13 cellular contexts compared by ENCODE assay signal in the genomic region with DNA sequence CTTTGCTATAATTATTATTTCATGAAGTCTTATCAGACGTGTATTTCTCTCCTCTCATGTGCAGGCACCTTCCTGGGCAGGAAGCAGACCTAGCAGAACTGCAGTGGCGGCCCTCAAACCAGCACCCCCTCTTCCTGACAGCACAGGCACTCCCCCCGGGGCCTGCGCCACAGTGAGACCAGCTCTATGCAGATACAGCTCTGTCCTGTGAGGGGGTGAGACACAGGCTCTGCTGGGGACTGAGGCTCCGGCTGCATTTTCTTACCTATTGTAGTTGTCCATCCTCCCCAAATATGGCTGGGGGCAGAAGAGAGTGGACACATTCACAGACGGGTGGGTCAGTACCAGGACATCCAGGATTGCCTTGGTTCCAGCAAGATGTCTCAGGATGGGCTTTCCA. TPM values are rescaled to one million over a fixed set of nuclear protein-coding genes. Genes with fewer than 3 reads are reported as not detected.
A peak's percentile ranks its signal among the peaks of the same experiment; 100 is the strongest.
DNase-seq lines count a peak whose midpoint lies in the region; ATAC-seq, FAIRE-seq and TF ChIP-seq lines count a peak whose summit lies in the region.
"Had no signal": no experiment of that assay in that cellular context is flagged by ENCODE, and none has a peak within 500 bp of the region (broad histone marks: within the 10 kb centered on the region; RNA-seq: fewer than 3 reads in every experiment).

No MANE protein-coding gene starts in this region.

- TF ChIP-seq EP300 in HepG2 (IDR thresholded peaks at IDR 0.05; ENCODE audit: low read depth in 2 of 2, low read length in 2 of 2) (no peak), HepG2 (CRISPR knock-in tag; IDR thresholded peaks at IDR 0.05; ENCODE audit: borderline replicate concordance) (no peak)

- H3K4me1 Mint-ChIP-seq in activated T-helper 1 cell treated with anti-CD3 and anti-CD28 coated beads, Interleukin-12 subunit alpha, Interleukin-12 subunit beta, Interleukin-2, Interleukin-4 antibody, amounts not matched to agents 30 ng/mL and 10 ng/mL and 1 ng/mL, durations not matched to agents 14 hours and 24 hours and 36 hours (ENCODE audit: low read depth): peaks cover 66% of the 10 kb centered on the region

- CTCF ChIA-PET in HepG2 (lab: Yijun Ruan, JAX; ENCODE audit: low intra/inter-chr PET ratio, low total read pairs): no interaction called here

- H3K27me3 ChIP-seq in liver (ENCODE audit: control insufficient read depth in 4 of 4, insufficient read depth in 4 of 4, low read length in 3 of 4) (no peaks in the 10 kb centered on the region), HepG2 (ENCODE audit: control insufficient read depth in 1 of 2, insufficient read depth in 2 of 2, low read length in 2 of 2) (no peaks in the 10 kb centered on the region), lung (ENCODE audit: control insufficient read depth, insufficient read depth) (no peaks in the 10 kb centered on the region), upper lobe of right lung (no peaks in the 10 kb centered on the region)
- H3K27me3 ChIP-seq: neutrophil, SJCRH30 had no signal

- H3K4me3 ChIP-seq in liver (ENCODE audit: low read depth in 1 of 3, low read length in 3 of 3) (peak overlapping the region in 2 of 3 donors; percentile 30 to 88), HepG2 (replicated peaks in 1 of 3; ENCODE audit: insufficient read depth in 1 of 3, low read depth in 2 of 3, low read length in 3 of 3) (no peak overlapping the region), lung (no peak overlapping the region), upper lobe of right lung (peak overlapping the region; percentile 83)
- H3K4me3 ChIP-seq: SJCRH30 had no signal

- H3K36me3 Mint-ChIP-seq in activated T-helper 1 cell treated with anti-CD3 and anti-CD28 coated beads, Interleukin-12 subunit alpha, Interleukin-12 subunit beta, Interleukin-2, Interleukin-4 antibody, amounts not matched to agents 30 ng/mL and 10 ng/mL and 1 ng/mL, durations not matched to agents 14 hours and 24 hours and 36 hours (ENCODE audit: low read depth): peaks cover 88% of the 10 kb centered on the region

- WGBS in liver: 64% methylated on average over 6 of the region's 6 CpGs
- WGBS in HepG2 (ENCODE audit: low lambda C conversion rate): 88% methylated on average over 6 of the region's 6 CpGs
- WGBS in lung, 2 donors: 38 to 59% methylated on average over 6 of the region's 6 CpGs

- H3K9ac ChIP-seq in liver (ENCODE audit: low read depth in 1 of 2, low read length in 2 of 2) (peak overlapping the region in 1 of 2 donors; percentile 34), HepG2 (ENCODE audit: insufficient read depth, low read depth, low read length) (no peak overlapping the region)

- H3K27me3 Mint-ChIP-seq in activated T-helper 1 cell treated with anti-CD3 and anti-CD28 coated beads, Interleukin-12 subunit alpha, Interleukin-12 subunit beta, Interleukin-2, Interleukin-4 antibody, amounts not matched to agents 30 ng/mL and 10 ng/mL and 1 ng/mL, durations not matched to agents 14 hours and 24 hours and 36 hours (ENCODE audit: insufficient read depth): no peaks in the 10 kb centered on the region

- H3K27ac Mint-ChIP-seq in activated T-helper 1 cell treated with anti-CD3 and anti-CD28 coated beads, Interleukin-12 subunit alpha, Interleukin-12 subunit beta, Interleukin-2, Interleukin-4 antibody, amounts not matched to agents 30 ng/mL and 10 ng/mL and 1 ng/mL, durations not matched to agents 14 hours and 24 hours and 36 hours: peak overlapping the region; percentile 98

- TF ChIP-seq CTCF in liver (IDR thresholded peaks at IDR 0.05; ENCODE audit: low read depth, low read length, missing input control): no peak
- no peak for TF ChIP-seq CTCF in HepG2 (CRISPR knock-in tag; IDR thresholded peaks at IDR 0.05)
- no peak for TF ChIP-seq CTCF in lung (IDR thresholded peaks at IDR 0.05; ENCODE audit: control extremely low read depth, extremely low read depth)
- TF ChIP-seq CTCF in upper lobe of right lung (IDR thresholded peaks at IDR 0.05): no peak

- ATAC-seq in HepG2: no peak
- ATAC-seq in lung (ENCODE audit: insufficient read depth, low FRiP score): no peak
- no peak for ATAC-seq in upper lobe of right lung
- ATAC-seq: HCT116 had no signal

- intact Hi-C loops in HepG2 (cut with micrococcal nuclease; ENCODE audit: unreplicated experiment): no loop called here
- intact Hi-C loops in activated T-helper 1 cell treated with anti-CD3 and anti-CD28 coated beads, Interleukin-12 subunit alpha, Interleukin-12 subunit beta, Interleukin-2, Interleukin-4 antibody, amounts not matched to agents 30 ng/mL and 10 ng/mL and 1 ng/mL, durations not matched to agents 14 hours and 24 hours and 36 hours (cut with micrococcal nuclease): no loop called here
- intact Hi-C loops in upper lobe of right lung (cut with DNase I): no loop called here

- H3K4me2 ChIP-seq in HepG2 (ENCODE audit: low read depth, low read length): no peak overlapping the region

- H2AFZ ChIP-seq in HepG2 (ENCODE audit: low read length): no peak overlapping the region

- no peaks in the 10 kb centered on the region for H3K79me2 ChIP-seq in HepG2 (ENCODE audit: insufficient read depth, low read length)

- TF ChIP-seq RAD21 in liver (IDR thresholded peaks at IDR 0.05): no peak
- TF ChIP-seq RAD21 in HepG2 (CRISPR knock-in tag; IDR thresholded peaks at IDR 0.05): no peak

- peak overlapping the region; percentile 84 to 94 for H3K27ac ChIP-seq in liver (ENCODE audit: low read depth in 1 of 2, low read length in 2 of 2)
- no peak overlapping the region for H3K27ac ChIP-seq in HepG2 (ENCODE audit: extremely low read length, insufficient read depth, low read length)
- peak overlapping the region; percentile 27 to 57 for H3K27ac ChIP-seq in lung (ENCODE audit: low read depth in 1 of 2, low read length in 1 of 2)
- peak overlapping the region; percentile 91 for H3K27ac ChIP-seq in upper lobe of right lung
- H3K27ac ChIP-seq: neutrophil, SJCRH30 had no signal

- FAIRE-seq in HepG2 (lab: Jason Lieb, UNC): no peak

- in situ Hi-C loops in HepG2 (cut with HindIII; ENCODE audit: extremely low pct_ligation_motif_present, low pct_unique_long_range_greater_than_20kb): no loop called here

- POLR2A ChIA-PET in HepG2 (lab: Yijun Ruan, JAX): interaction anchor here (2.1 kb wide), 1 partner anchor 38 kb away, joined by 5 read pairs; a partner anchor contains a TSS

- BruUV-seq in HepG2 (replicated peaks; lab: Mats Ljungman, UMichigan): no TSS peak

- no peak for TF ChIP-seq POLR2A in HepG2 (IDR thresholded peaks at IDR 0.05; ENCODE audit: insufficient read depth in 1 of 2, low read depth in 2 of 2, low read length in 2 of 2)

- no peaks in the 10 kb centered on the region for H3K9me3 Mint-ChIP-seq in activated T-helper 1 cell treated with anti-CD3 and anti-CD28 coated beads, Interleukin-12 subunit alpha, Interleukin-12 subunit beta, Interleukin-2, Interleukin-4 antibody, amounts not matched to agents 30 ng/mL and 10 ng/mL and 1 ng/mL, durations not matched to agents 14 hours and 24 hours and 36 hours

- H3K4me3 Mint-ChIP-seq in activated T-helper 1 cell treated with anti-CD3 and anti-CD28 coated beads, Interleukin-12 subunit alpha, Interleukin-12 subunit beta, Interleukin-2, Interleukin-4 antibody, amounts not matched to agents 30 ng/mL and 10 ng/mL and 1 ng/mL, durations not matched to agents 14 hours and 24 hours and 36 hours: peak overlapping the region; percentile 99

- DNase-seq in HepG2 (ENCODE audit: low spot score) (no peak), lung (ENCODE audit: low spot score) (no peak), upper lobe of right lung (no peak), NCI-H187 treated with DMSO at 0.1 percent for 48 hours (lab: John Stamatoyannopoulos, UW) (no peak), NCI-H146 (lab: John Stamatoyannopoulos, UW) (no peak), amygdala (lab: John Stamatoyannopoulos, UW) (no peak)
- no peak for DNase-seq in activated T-helper 1 cell treated with anti-CD3 and anti-CD28 coated beads, Interleukin-12 subunit alpha, Interleukin-12 subunit beta, Interleukin-2, Interleukin-4 antibody, amounts not matched to agents 30 ng/mL and 10 ng/mL and 1 ng/mL, durations not matched to agents 14 hours and 24 hours and 36 hours (ENCODE audit: low spot score)
- DNase-seq: amniotic stem cell, NCI-H524 treated with DMSO at 0.1 percent for 48 hours, SJCRH30 had no signal

- no peaks in the 10 kb centered on the region for H4K20me1 ChIP-seq in HepG2 (ENCODE audit: insufficient read depth, low read length)

- H3K36me3 ChIP-seq in liver (ENCODE audit: control insufficient read depth in 4 of 4, insufficient read depth in 3 of 4, low read depth in 1 of 4, low read length in 3 of 4) (peaks cover 9 to 24% (median 16%) of the 10 kb centered on the region in 4 donors), HepG2 (replicated peaks in 1 of 2; ENCODE audit: control insufficient read depth in 1 of 2, insufficient read depth in 2 of 2, low read length in 2 of 2) (peaks cover 0 to 5% of the 10 kb centered on the region in 2 experiments; a peak in 1 of 5 replicates), lung (ENCODE audit: control insufficient read depth in 2 of 2, insufficient read depth in 2 of 2, low read length in 2 of 2) (peaks cover 6 to 35% of the 10 kb centered on the region in 2 donors), upper lobe of right lung (peaks cover 50% of the 10 kb centered on the region)

- peaks cover 19 to 90% (median 65%) of the 10 kb centered on the region in 4 donors for H3K4me1 ChIP-seq in liver (ENCODE audit: control insufficient read depth in 4 of 4, insufficient read depth in 4 of 4, low read length in 3 of 4)
- H3K4me1 ChIP-seq in HepG2 (ENCODE audit: insufficient read depth, low read length): peaks cover 66% of the 10 kb centered on the region
- peaks cover 13 to 59% of the 10 kb centered on the region in 2 donors for H3K4me1 ChIP-seq in lung (ENCODE audit: control insufficient read depth in 2 of 2, insufficient read depth in 2 of 2, low read length in 2 of 2)
- peaks cover 84% of the 10 kb centered on the region for H3K4me1 ChIP-seq in upper lobe of right lung

- no peaks in the 10 kb centered on the region for H3K9me3 ChIP-seq in liver (ENCODE audit: control insufficient read depth in 4 of 4, low read length in 3 of 4)
- no peaks in the 10 kb centered on the region for H3K9me3 ChIP-seq in HepG2 (ENCODE audit: low read length)
- no peaks in the 10 kb centered on the region for H3K9me3 ChIP-seq in lung (ENCODE audit: control insufficient read depth in 2 of 2, insufficient read depth in 1 of 2, low read length in 1 of 2)
- H3K9me3 ChIP-seq in upper lobe of right lung: no peaks in the 10 kb centered on the region
- H3K9me3 ChIP-seq: neutrophil, SJCRH30 had no signal

RNA-seq across cellular contexts. Expression of a gene that starts 5.0 kb away (rescaled TPM):
- total RNA-seq in liver (10 to 100 TPM in 1 of 2 donors, 1 to 10 TPM in 1; 4.7 to 30.6 TPM), HepG2 (2016; rRNA removed; fragmentation: Illumina TruSeq; extraction: Trizol) (0.73 and 0.91 TPM in 2 replicates), lung (10 to 100 TPM; 42.9 to 50.2 TPM), upper lobe of right lung (71.6 TPM)
- polyA plus RNA-seq in liver (10 to 100 TPM; 17.9 to 32.5 TPM), HepG2 (2011; rRNA removed) (1.5 and 2.8 TPM in 2 replicates), lung (100 to 1,000 TPM in 1 of 2 donors, 10 to 100 TPM in 1; 37.8 to 104 TPM)
- 0.20 and 0.44 TPM in 2 replicates for total RNA-seq in HepG2 (2016; cell fraction: cytosol; rRNA removed; fragmentation: Illumina TruSeq; extraction: Trizol; ENCODE audit: low read depth)
- 0.82 and 1.2 TPM in 2 replicates for total RNA-seq in HepG2 (2016; cell fraction: insoluble cytoplasmic fraction; rRNA removed; fragmentation: Illumina TruSeq; extraction: Trizol)
- total RNA-seq in HepG2 (2016; cell fraction: membrane; rRNA removed; fragmentation: Illumina TruSeq; extraction: Trizol): 1.2 and 1.4 TPM in 2 replicates
- total RNA-seq in HepG2 (2016; cell fraction: nucleus; rRNA removed; fragmentation: Illumina TruSeq; extraction: Trizol): 0.81 and 0.85 TPM in 2 replicates
- polyA plus RNA-seq in HepG2 (2011; cell fraction: cytosol; rRNA removed): 1.5 and 1.7 TPM in 2 replicates
- polyA plus RNA-seq in HepG2 (2011; cell fraction: nucleus; rRNA removed): 4.4 and 7.4 TPM in 2 replicates
- 2.1 and 2.9 TPM in 2 replicates for polyA plus RNA-seq in HepG2 (2012)
- polyA plus RNA-seq in HepG2 (2016; cell fraction: cytosol; fragmentation: Illumina TruSeq; extraction: Trizol; ENCODE audit: low read depth): 0.21 and 0.27 TPM in 2 replicates
- polyA plus RNA-seq in HepG2 (2016; cell fraction: insoluble cytoplasmic fraction; fragmentation: Illumina TruSeq; extraction: Trizol; ENCODE audit: low read depth): 1.9 and 2.2 TPM in 2 replicates
- 0.84 and 1.0 TPM in 2 replicates for polyA plus RNA-seq in HepG2 (2016; cell fraction: membrane; fragmentation: Illumina TruSeq; extraction: Trizol; ENCODE audit: low read depth)
- polyA plus RNA-seq in HepG2 (2016; cell fraction: nucleus; fragmentation: Illumina TruSeq; extraction: Trizol; ENCODE audit: insufficient read depth, low read depth): 1.9 and 3.2 TPM in 2 replicates
- 1.9 and 6.3 TPM in 2 replicates for polyA minus RNA-seq in HepG2 (2011; rRNA and poly(A)+ RNA removed; ENCODE audit: low replicate concordance)
- 1.6 and 2.8 TPM in 2 replicates for polyA minus RNA-seq in HepG2 (2011; cell fraction: cytosol; rRNA and poly(A)+ RNA removed)
- polyA minus RNA-seq in HepG2 (2011; cell fraction: nucleus; rRNA and poly(A)+ RNA removed): 2.6 and 4.6 TPM in 2 replicates
- total RNA-seq in activated T-helper 1 cell treated with anti-CD3 and anti-CD28 coated beads, Interleukin-12 subunit alpha, Interleukin-12 subunit beta, Interleukin-2, Interleukin-4 antibody, amounts not matched to agents 30 ng/mL and 10 ng/mL and 1 ng/mL, durations not matched to agents 14 hours and 24 hours and 36 hours: 334 and 341 TPM in 2 replicates

RNA-seq across cellular contexts. Expression of a gene that starts 10.4 kb away (rescaled TPM):
- 10 to 100 TPM; 20.4 to 32.9 TPM for total RNA-seq in liver
- polyA plus RNA-seq in liver: 10 to 100 TPM; 13.9 to 17.5 TPM
- 41.2 and 48.5 TPM in 2 replicates for total RNA-seq in HepG2 (2016; rRNA removed; fragmentation: Illumina TruSeq; extraction: Trizol)
- total RNA-seq in HepG2 (2016; cell fraction: cytosol; rRNA removed; fragmentation: Illumina TruSeq; extraction: Trizol; ENCODE audit: low read depth): 18.9 and 21.3 TPM in 2 replicates
- 40.5 and 43.9 TPM in 2 replicates for total RNA-seq in HepG2 (2016; cell fraction: insoluble cytoplasmic fraction; rRNA removed; fragmentation: Illumina TruSeq; extraction: Trizol)
- 51.7 and 60.5 TPM in 2 replicates for total RNA-seq in HepG2 (2016; cell fraction: membrane; rRNA removed; fragmentation: Illumina TruSeq; extraction: Trizol)
- total RNA-seq in HepG2 (2016; cell fraction: nucleus; rRNA removed; fragmentation: Illumina TruSeq; extraction: Trizol): 21.2 and 24.7 TPM in 2 replicates
- 39.9 and 46.2 TPM in 2 replicates for polyA plus RNA-seq in HepG2 (2011; rRNA removed)
- polyA plus RNA-seq in HepG2 (2011; cell fraction: cytosol; rRNA removed): 40.2 and 41.3 TPM in 2 replicates
- 23.0 and 28.1 TPM in 2 replicates for polyA plus RNA-seq in HepG2 (2011; cell fraction: nucleus; rRNA removed)
- 21.8 and 22.2 TPM in 2 replicates for polyA plus RNA-seq in HepG2 (2012)
- polyA plus RNA-seq in HepG2 (2016; cell fraction: cytosol; fragmentation: Illumina TruSeq; extraction: Trizol; ENCODE audit: low read depth): 23.5 and 31.3 TPM in 2 replicates
- 53.8 and 56.3 TPM in 2 replicates for polyA plus RNA-seq in HepG2 (2016; cell fraction: insoluble cytoplasmic fraction; fragmentation: Illumina TruSeq; extraction: Trizol; ENCODE audit: low read depth)
- polyA plus RNA-seq in HepG2 (2016; cell fraction: membrane; fragmentation: Illumina TruSeq; extraction: Trizol; ENCODE audit: low read depth): 50.2 and 54.3 TPM in 2 replicates
- polyA plus RNA-seq in HepG2 (2016; cell fraction: nucleus; fragmentation: Illumina TruSeq; extraction: Trizol; ENCODE audit: insufficient read depth, low read depth): 31.0 and 31.6 TPM in 2 replicates
- 48.5 and 89.7 TPM in 2 replicates for polyA minus RNA-seq in HepG2 (2011; rRNA and poly(A)+ RNA removed; ENCODE audit: low replicate concordance)
- 15.7 and 16.5 TPM in 2 replicates for polyA minus RNA-seq in HepG2 (2011; cell fraction: cytosol; rRNA and poly(A)+ RNA removed)
- polyA minus RNA-seq in HepG2 (2011; cell fraction: nucleus; rRNA and poly(A)+ RNA removed): 13.4 and 16.9 TPM in 2 replicates
- total RNA-seq in activated T-helper 1 cell treated with anti-CD3 and anti-CD28 coated beads, Interleukin-12 subunit alpha, Interleukin-12 subunit beta, Interleukin-2, Interleukin-4 antibody, amounts not matched to agents 30 ng/mL and 10 ng/mL and 1 ng/mL, durations not matched to agents 14 hours and 24 hours and 36 hours: 191 and 201 TPM in 2 replicates
- 10 to 100 TPM; 23.6 to 96.1 TPM for total RNA-seq in lung
- 10 to 100 TPM; 50.8 to 92.1 TPM for polyA plus RNA-seq in lung
- 60.8 TPM for total RNA-seq in upper lobe of right lung

RNA-seq across cellular contexts. Expression of a gene that starts 37.3 kb away (rescaled TPM):
- total RNA-seq in liver (1 to 10 TPM; 3.7 to 9.2 TPM), HepG2 (2016; rRNA removed; fragmentation: Illumina TruSeq; extraction: Trizol) (6.3 and 9.8 TPM in 2 replicates), lung (10 to 100 TPM; 17.3 to 28.0 TPM), upper lobe of right lung (28.3 TPM)
- polyA plus RNA-seq in liver (1 to 10 TPM; 8.7 to 9.5 TPM), HepG2 (2011; rRNA removed) (12.6 and 16.2 TPM in 2 replicates), lung (10 to 100 TPM; 16.0 to 20.1 TPM)
- total RNA-seq in HepG2 (2016; cell fraction: cytosol; rRNA removed; fragmentation: Illumina TruSeq; extraction: Trizol; ENCODE audit: low read depth): 3.3 and 3.8 TPM in 2 replicates
- total RNA-seq in HepG2 (2016; cell fraction: insoluble cytoplasmic fraction; rRNA removed; fragmentation: Illumina TruSeq; extraction: Trizol): 4.7 and 8.7 TPM in 2 replicates
- total RNA-seq in HepG2 (2016; cell fraction: membrane; rRNA removed; fragmentation: Illumina TruSeq; extraction: Trizol): 6.7 and 7.4 TPM in 2 replicates
- total RNA-seq in HepG2 (2016; cell fraction: nucleus; rRNA removed; fragmentation: Illumina TruSeq; extraction: Trizol): 10.1 and 13.3 TPM in 2 replicates
- 6.7 and 8.8 TPM in 2 replicates for polyA plus RNA-seq in HepG2 (2011; cell fraction: cytosol; rRNA removed)
- polyA plus RNA-seq in HepG2 (2011; cell fraction: nucleus; rRNA removed): 54.5 and 63.4 TPM in 2 replicates
- polyA plus RNA-seq in HepG2 (2012): 7.1 and 8.2 TPM in 2 replicates
- polyA plus RNA-seq in HepG2 (2016; cell fraction: cytosol; fragmentation: Illumina TruSeq; extraction: Trizol; ENCODE audit: low read depth): 4.2 and 5.6 TPM in 2 replicates
- polyA plus RNA-seq in HepG2 (2016; cell fraction: insoluble cytoplasmic fraction; fragmentation: Illumina TruSeq; extraction: Trizol; ENCODE audit: low read depth): 3.7 and 6.3 TPM in 2 replicates
- polyA plus RNA-seq in HepG2 (2016; cell fraction: membrane; fragmentation: Illumina TruSeq; extraction: Trizol; ENCODE audit: low read depth): 4.9 TPM in 2 replicates
- polyA plus RNA-seq in HepG2 (2016; cell fraction: nucleus; fragmentation: Illumina TruSeq; extraction: Trizol; ENCODE audit: insufficient read depth, low read depth): 20.5 and 21.1 TPM in 2 replicates
- 15.2 and 19.7 TPM in 2 replicates for polyA minus RNA-seq in HepG2 (2011; rRNA and poly(A)+ RNA removed; ENCODE audit: low replicate concordance)
- polyA minus RNA-seq in HepG2 (2011; cell fraction: cytosol; rRNA and poly(A)+ RNA removed): 2.2 and 4.5 TPM in 2 replicates
- polyA minus RNA-seq in HepG2 (2011; cell fraction: nucleus; rRNA and poly(A)+ RNA removed): 25.0 and 25.6 TPM in 2 replicates
- 54.1 and 58.0 TPM in 2 replicates for total RNA-seq in activated T-helper 1 cell treated with anti-CD3 and anti-CD28 coated beads, Interleukin-12 subunit alpha, Interleukin-12 subunit beta, Interleukin-2, Interleukin-4 antibody, amounts not matched to agents 30 ng/mL and 10 ng/mL and 1 ng/mL, durations not matched to agents 14 hours and 24 hours and 36 hours

RNA-seq across cellular contexts. Expression of a gene that starts 39.0 kb away (rescaled TPM):
- total RNA-seq in liver (1 to 10 TPM; 1.8 to 2.7 TPM), HepG2 (2016; rRNA removed; fragmentation: Illumina TruSeq; extraction: Trizol) (1.2 and 1.6 TPM in 2 replicates), lung (1 to 10 TPM; 5.7 to 7.0 TPM), upper lobe of right lung (6.9 TPM)
- polyA plus RNA-seq in liver (1 to 10 TPM in 1 of 2 donors, under 1 TPM in 1; 0.54 to 1.1 TPM), HepG2 (2011; rRNA removed) (4.6 and 4.8 TPM in 2 replicates), lung (1 to 10 TPM; 2.7 to 3.2 TPM)
- total RNA-seq in HepG2 (2016; cell fraction: cytosol; rRNA removed; fragmentation: Illumina TruSeq; extraction: Trizol; ENCODE audit: low read depth): 1.2 and 1.5 TPM in 2 replicates
- total RNA-seq in HepG2 (2016; cell fraction: insoluble cytoplasmic fraction; rRNA removed; fragmentation: Illumina TruSeq; extraction: Trizol): 0.88 and 1.5 TPM in 2 replicates
- total RNA-seq in HepG2 (2016; cell fraction: membrane; rRNA removed; fragmentation: Illumina TruSeq; extraction: Trizol): 2.2 and 3.1 TPM in 2 replicates
- total RNA-seq in HepG2 (2016; cell fraction: nucleus; rRNA removed; fragmentation: Illumina TruSeq; extraction: Trizol): 0.97 and 1.1 TPM in 2 replicates
- polyA plus RNA-seq in HepG2 (2011; cell fraction: cytosol; rRNA removed): 3.8 and 4.2 TPM in 2 replicates
- 8.1 and 8.7 TPM in 2 replicates for polyA plus RNA-seq in HepG2 (2011; cell fraction: nucleus; rRNA removed)
- 1.7 and 1.8 TPM in 2 replicates for polyA plus RNA-seq in HepG2 (2012)
- polyA plus RNA-seq in HepG2 (2016; cell fraction: cytosol; fragmentation: Illumina TruSeq; extraction: Trizol; ENCODE audit: low read depth): 1.5 and 1.8 TPM in 2 replicates
- polyA plus RNA-seq in HepG2 (2016; cell fraction: insoluble cytoplasmic fraction; fragmentation: Illumina TruSeq; extraction: Trizol; ENCODE audit: low read depth): 0.85 and 1.2 TPM in 2 replicates
- polyA plus RNA-seq in HepG2 (2016; cell fraction: membrane; fragmentation: Illumina TruSeq; extraction: Trizol; ENCODE audit: low read depth): 2.3 and 2.4 TPM in 2 replicates
- 1.6 and 2.3 TPM in 2 replicates for polyA plus RNA-seq in HepG2 (2016; cell fraction: nucleus; fragmentation: Illumina TruSeq; extraction: Trizol; ENCODE audit: insufficient read depth, low read depth)
- 6.2 and 6.4 TPM in 2 replicates for polyA minus RNA-seq in HepG2 (2011; rRNA and poly(A)+ RNA removed; ENCODE audit: low replicate concordance)
- 1.5 and 2.3 TPM in 2 replicates for polyA minus RNA-seq in HepG2 (2011; cell fraction: cytosol; rRNA and poly(A)+ RNA removed)
- polyA minus RNA-seq in HepG2 (2011; cell fraction: nucleus; rRNA and poly(A)+ RNA removed): 1.8 and 3.5 TPM in 2 replicates
- 21.5 and 21.9 TPM in 2 replicates for total RNA-seq in activated T-helper 1 cell treated with anti-CD3 and anti-CD28 coated beads, Interleukin-12 subunit alpha, Interleukin-12 subunit beta, Interleukin-2, Interleukin-4 antibody, amounts not matched to agents 30 ng/mL and 10 ng/mL and 1 ng/mL, durations not matched to agents 14 hours and 24 hours and 36 hours

Comparison
In these comparisons a context has a peak if more than half of its experiments do, and no peak if none do; other contexts are left out.
1. H3K4me3 ChIP-seq: peak in liver (2 of 3) and upper lobe of right lung (single experiment); none in HepG2 (0 of 3) and lung (single experiment).